8 cellular contexts compared by ENCODE assay signal in the genomic region with DNA sequence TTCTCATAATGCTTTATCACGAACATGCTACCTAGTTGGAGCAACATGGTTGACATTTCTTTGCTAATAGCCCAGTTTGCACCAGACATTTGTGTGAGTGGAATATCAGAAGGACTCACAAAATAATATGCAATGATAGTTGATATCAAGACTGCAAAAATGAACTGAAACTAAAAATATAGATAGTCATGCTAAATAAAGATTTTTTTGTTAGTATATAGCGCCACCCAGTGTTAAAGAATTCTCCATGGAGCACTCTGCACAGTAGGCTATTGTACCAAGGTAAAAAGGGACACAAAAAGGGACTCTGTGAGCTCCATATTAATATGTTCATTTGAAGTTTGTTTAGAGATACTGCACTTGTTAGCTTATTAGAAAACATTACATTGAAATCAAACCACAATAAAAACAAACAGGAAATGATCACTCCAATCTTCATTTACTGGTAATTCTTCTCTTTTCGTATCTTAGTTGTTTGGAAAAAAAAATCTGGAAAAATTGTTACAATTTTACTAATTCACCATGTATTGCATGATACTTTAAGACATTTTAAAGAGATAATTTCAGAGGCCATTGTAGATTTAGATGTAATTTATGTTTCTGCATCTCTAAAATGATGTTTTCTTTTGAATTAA.
DNase-seq lines count a peak whose midpoint lies in the region; ATAC-seq and TF ChIP-seq lines count a peak whose summit lies in the region.

No MANE protein-coding gene starts in this region.

- H3K4me1 ChIP-seq in muscle layer of duodenum (ENCODE audit: control insufficient read depth in 1 of 2, insufficient read depth in 2 of 2, low read length in 2 of 2): no peaks in the 10 kb centered on the region

- H3K36me3 ChIP-seq in muscle layer of duodenum (ENCODE audit: control insufficient read depth in 1 of 2, insufficient read depth in 2 of 2, low read length in 2 of 2): no peaks in the 10 kb centered on the region

- TF ChIP-seq CTCF in dorsolateral prefrontal cortex (IDR thresholded peaks at IDR 0.05 in 54 of 56, conservative IDR thresholded peaks at IDR 0.05 in 2 of 56; ENCODE audit: low read depth in 1 of 56, partially characterized antibody in 56 of 56): peak; percentile 59 to 93 (median 80)

- no peaks in the 10 kb centered on the region for H3K9me3 ChIP-seq in muscle layer of duodenum (ENCODE audit: control insufficient read depth in 1 of 2, low read length in 2 of 2)

- H3K27me3 ChIP-seq in dorsolateral prefrontal cortex (no peaks in the 10 kb centered on the region), muscle layer of duodenum (ENCODE audit: low read depth, low read length) (no peaks in the 10 kb centered on the region)

- H3K27ac ChIP-seq in dorsolateral prefrontal cortex: peak overlapping the region in 10 of 59 donors; percentile 4 to 62 (median 41)
- no peak overlapping the region for H3K27ac ChIP-seq in muscle layer of duodenum (ENCODE audit: low read length)

- ATAC-seq in HG03066 (IDR thresholded peaks at IDR 0.05; ENCODE audit: low read depth, unreplicated experiment) (peak; percentile 65), GM21619 (IDR thresholded peaks at IDR 0.05; ENCODE audit: unreplicated experiment) (no peak), HG02938 (IDR thresholded peaks at IDR 0.05; ENCODE audit: unreplicated experiment) (no peak), HG02970 (IDR thresholded peaks at IDR 0.05; ENCODE audit: low FRiP score, unreplicated experiment) (no peak)

- DNase-seq in CD1c-positive myeloid dendritic cell (ENCODE audit: extremely low spot score) (peak; percentile 24), NOMO-1 treated with dmso at 0.1 percent for 144 hours (lab: John Stamatoyannopoulos, UW; ENCODE audit: unreplicated experiment) (peak; percentile 26), dorsolateral prefrontal cortex (no peak)

- H3K4me3 ChIP-seq in dorsolateral prefrontal cortex (peak overlapping the region in 58 of 59 donors; percentile 18 to 65 (median 48)), muscle layer of duodenum (ENCODE audit: low read depth in 1 of 2, low read length in 2 of 2) (peak overlapping the region; percentile 7 to 50)

- intact Hi-C loops in dorsolateral prefrontal cortex (cut with DNase I): loop anchor here in 1 of 2 donors (5.0 kb wide), 1 partner anchor 1902 kb away; no protein-coding TSS in a partner anchor

Comparison
In these comparisons a context has a peak if more than half of its experiments do, and no peak if none do; other contexts are left out.
1. DNase-seq: peak in CD1c-positive myeloid dendritic cell (single experiment) and NOMO-1 treated with dmso at 0.1 percent for 144 hours (single experiment); none in dorsolateral prefrontal cortex (0 of 10).